Comparison of ENCODE assay signal across 2 cellular contexts in the genomic region with DNA sequence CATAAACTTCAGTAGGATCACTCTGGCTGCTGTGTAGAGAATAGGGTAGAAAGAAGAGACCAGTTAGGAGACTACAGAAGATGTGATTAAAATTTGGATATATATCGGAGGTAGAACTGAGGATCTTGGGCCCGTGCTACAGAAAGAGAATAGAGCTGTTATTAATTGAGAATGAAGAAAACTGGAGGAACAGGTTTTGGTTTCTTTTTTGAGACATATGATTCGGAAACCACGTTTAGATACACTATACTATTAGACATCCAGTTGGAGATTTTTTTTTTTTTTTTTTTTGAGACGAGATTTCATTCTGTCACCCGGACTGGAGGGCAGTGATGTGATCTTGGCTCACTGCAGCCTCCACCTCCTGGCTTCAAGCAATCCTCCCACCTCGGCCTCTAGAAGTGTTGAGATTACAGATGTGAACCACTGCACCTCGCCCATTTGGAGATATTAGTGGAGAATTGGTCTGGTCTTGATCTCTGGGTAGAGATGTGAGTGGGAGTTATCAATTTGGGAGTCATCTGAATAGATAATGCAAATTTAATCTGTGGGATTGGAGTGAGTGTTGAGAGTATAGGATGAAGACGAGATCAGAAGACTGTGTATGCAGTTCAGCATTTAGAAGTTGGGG.
A peak's percentile ranks its signal among the peaks of the same experiment; 100 is the strongest.
TF ChIP-seq lines count a peak whose summit lies in the region.

No MANE protein-coding gene starts in this region.

TF ChIP-seq in HepG2, 621 proteins besides CTCF, POLR2A, EP300 and RAD21:
- TF ChIP-seq ZNF550 (CRISPR knock-in tag; IDR thresholded peaks at IDR 0.05; ENCODE audit: borderline replicate concordance) (no peak), ZNF101 (CRISPR knock-in tag; IDR thresholded peaks at IDR 0.05; ENCODE audit: borderline replicate concordance, low read depth) (no peak), ZNF232 (CRISPR knock-in tag; IDR thresholded peaks at IDR 0.05; ENCODE audit: borderline replicate concordance) (no peak), ZNF770 (CRISPR knock-in tag; IDR thresholded peaks at IDR 0.05) (peak; percentile 72; the same call in 1 of the 2 replicates)
- TF ChIP-seq, protein P1, sequence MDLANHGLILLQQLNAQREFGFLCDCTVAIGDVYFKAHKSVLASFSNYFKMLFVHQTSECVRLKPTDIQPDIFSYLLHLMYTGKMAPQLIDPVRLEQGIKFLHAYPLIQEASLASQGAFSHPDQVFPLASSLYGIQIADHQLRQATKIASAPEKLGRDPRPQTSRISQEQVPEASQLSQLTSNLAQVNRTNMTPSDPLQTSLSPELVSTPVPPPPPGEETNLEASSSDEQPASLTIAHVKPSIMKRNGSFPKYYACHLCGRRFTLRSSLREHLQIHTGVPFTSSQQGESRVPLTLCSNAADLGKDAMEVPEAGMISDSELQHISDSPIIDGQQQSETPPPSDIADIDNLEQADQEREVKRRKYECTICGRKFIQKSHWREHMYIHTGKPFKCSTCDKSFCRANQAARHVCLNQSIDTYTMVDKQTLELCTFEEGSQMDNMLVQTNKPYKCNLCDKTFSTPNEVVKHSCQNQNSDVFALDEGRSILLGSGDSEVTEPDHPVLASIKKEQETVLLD (CRISPR knock-in tag; IDR thresholded peaks at IDR 0.05; ENCODE audit: low read depth) = no peak

TF ChIP-seq in GM12891, 5 proteins besides CTCF, POLR2A, EP300 and RAD21:
- TF ChIP-seq PAX5 (IDR thresholded peaks at IDR 0.05; ENCODE audit: insufficient read depth, low read length, severe bottlenecking) = no peak
- no peak for TF ChIP-seq POLR2AphosphoS5 (IDR thresholded peaks at IDR 0.05; ENCODE audit: low read depth, low read length)
- no peak for TF ChIP-seq TAF1 (IDR thresholded peaks at IDR 0.05; ENCODE audit: low read depth, low read length)
- TF ChIP-seq SPI1 (IDR thresholded peaks at IDR 0.05; ENCODE audit: low read depth, low read length) = no peak
- no peak for TF ChIP-seq POU2F2 (IDR thresholded peaks at IDR 0.05; ENCODE audit: low read depth, low read length)
